In genomic region chr3:52833202-52833601, GRCh38 we compare ENCODE assay signal across 22 cellular contexts. TPM values are rescaled to one million over a fixed set of nuclear protein-coding genes. Genes with fewer than 3 reads are reported as not detected.
"Had no signal": no experiment of that assay in that cellular context is flagged by ENCODE, and none has a peak within 500 bp of the region (broad histone marks: within the 10 kb centered on the region; RNA-seq: fewer than 3 reads in every experiment).

No MANE protein-coding gene starts in this region.

- DNase-seq: dermis blood vessel endothelial cell; erythroblast; foreskin keratinocyte; head of caudate nucleus; kidney glomerular epithelial cell; lower lobe of right lung; natural killer cell; nucleus accumbens; pancreas; stimulated activated CD4-positive, alpha-beta T cell treated with anti-CD3 and anti-CD28 coated beads, Interleukin-2, amount 100 ng/mL, for 24 hours; stimulated activated naive CD4-positive, alpha-beta T cell; stomach; substantia nigra had no signal

- H3K9me3 ChIP-seq: lower lobe of right lung, pancreas, right lobe of liver, stomach had no signal

- ATAC-seq: foreskin keratinocyte, left lobe of liver, lower lobe of right lung, natural killer cell, pancreas, right lobe of liver had no signal

- H3K36me3 ChIP-seq: pancreas had no signal

- H3K79me2 ChIP-seq: hepatocyte had no signal

- H3K4me3 ChIP-seq: hepatocyte, lower lobe of right lung, pancreas, right lobe of liver had no signal

- H3K27ac ChIP-seq: foreskin keratinocyte, hepatocyte, lower lobe of right lung, pancreas, stomach had no signal

- H3K27me3 ChIP-seq: foreskin keratinocyte, hepatocyte, pancreas, right lobe of liver, stomach had no signal

- H3K4me2 ChIP-seq: hepatocyte had no signal

- H2AFZ ChIP-seq: hepatocyte had no signal

- H3K4me1 ChIP-seq: foreskin keratinocyte, lower lobe of right lung had no signal

RNA-seq across cellular contexts. Expression of gene MUSTN1, which starts 1.6 kb away (rescaled TPM):
- total RNA-seq: dermis blood vessel endothelial cell, progenitor cell of endocrine pancreas, renal cortical epithelial cell had no signal

RNA-seq across cellular contexts. Expression of gene ITIH3, which starts 38.6 kb away (rescaled TPM):
- total RNA-seq: endothelial cell of umbilical vein, foreskin keratinocyte, myocyte, natural killer cell, neural crest cell, renal cortical epithelial cell had no signal

RNA-seq across cellular contexts. Expression of gene ITIH1, which starts 55.8 kb away (rescaled TPM):
- total RNA-seq: dermis blood vessel endothelial cell, endothelial cell of umbilical vein, foreskin keratinocyte, lower lobe of right lung, mesothelial cell of epicardium, myocyte, neural crest cell, renal cortical epithelial cell, stomach had no signal
